In genomic region chr4:929970-930625, GRCh38 we compare ENCODE assay signal across 8 cellular contexts. TPM values are rescaled to one million over a fixed set of nuclear protein-coding genes. Genes with fewer than 3 reads are reported as not detected.
DNase-seq lines count a peak whose midpoint lies in the region.

No MANE protein-coding gene starts in this region.

- peak overlapping the region in 3 of 5 donors; percentile 36 to 99 (median 96) for H3K9ac ChIP-seq in subcutaneous abdominal adipose tissue (ENCODE audit: low read length in 5 of 5)

- intact Hi-C loops in activated naive CD4-positive, alpha-beta T cell treated with anti-CD3 and anti-CD28 coated beads for 36 hours (cut with micrococcal nuclease) = loop anchor here (1.0 to 5.0 kb wide), 2 partner anchors 9 to 752 kb away; partner anchors contain the start of gene FAM53A

- peak overlapping the region; percentile 94 for H3K4me3 Mint-ChIP-seq in activated naive CD4-positive, alpha-beta T cell treated with anti-CD3 and anti-CD28 coated beads for 36 hours
- H3K4me3 Mint-ChIP-seq in T-helper 1 cell treated with Interleukin-12 subunit alpha and Interleukin-12 subunit beta and Interleukin-4 antibody, amounts not matched to agents 30 μg/mL and 1 μg/mL, for 36 hours = peak overlapping the region; percentile 94

- CTCF ChIA-PET in activated naive CD4-positive, alpha-beta T cell treated with anti-CD3 and anti-CD28 coated beads for 36 hours (lab: Charles Lee) = interaction anchor here (1.4 kb wide), 1 partner anchor 57 kb away, joined by 9 read pairs; the partner anchor contains the start of gene IDUA

- no peaks in the 10 kb centered on the region for H3K9me3 ChIP-seq in subcutaneous abdominal adipose tissue (ENCODE audit: control insufficient read depth in 5 of 5, low read length in 5 of 5)

- H3K4me3 ChIP-seq in subcutaneous abdominal adipose tissue (ENCODE audit: low read depth in 1 of 5, low read length in 5 of 5) = peak overlapping the region in 1 of 5 donors; percentile 97

- peaks cover 3 to 51% (median 38%) of the 10 kb centered on the region in 5 donors for H3K4me1 ChIP-seq in subcutaneous abdominal adipose tissue (ENCODE audit: control insufficient read depth in 5 of 5, insufficient read depth in 5 of 5, low read length in 5 of 5)

- no peaks in the 10 kb centered on the region for H3K27me3 Mint-ChIP-seq in activated naive CD4-positive, alpha-beta T cell treated with anti-CD3 and anti-CD28 coated beads for 36 hours (ENCODE audit: low read depth)
- peaks cover 5% of the 10 kb centered on the region for H3K27me3 Mint-ChIP-seq in T-helper 1 cell treated with Interleukin-12 subunit alpha and Interleukin-12 subunit beta and Interleukin-4 antibody, amounts not matched to agents 30 μg/mL and 1 μg/mL, for 36 hours (ENCODE audit: low read depth)

- peaks cover 50% of the 10 kb centered on the region for H3K4me1 Mint-ChIP-seq in activated naive CD4-positive, alpha-beta T cell treated with anti-CD3 and anti-CD28 coated beads for 36 hours (ENCODE audit: low read depth)
- peaks cover 34% of the 10 kb centered on the region for H3K4me1 Mint-ChIP-seq in T-helper 1 cell treated with Interleukin-12 subunit alpha and Interleukin-12 subunit beta and Interleukin-4 antibody, amounts not matched to agents 30 μg/mL and 1 μg/mL, for 36 hours (ENCODE audit: low read depth)

- DNase-seq in activated naive CD4-positive, alpha-beta T cell treated with anti-CD3 and anti-CD28 coated beads for 36 hours = no peak
- DNase-seq in activated naive CD4-positive, alpha-beta T cell treated with anti-CD3 and anti-CD28 coated beads, Interleukin-2, amount 50 U/mL, for 16 hours = no peak
- DNase-seq in iris pigment epithelial cell (ENCODE audit: low read depth) = peak; percentile 59
- no peak for DNase-seq in OCI-M2 (lab: John Stamatoyannopoulos, UW; ENCODE audit: unreplicated experiment)
- DNase-seq in activated gamma-delta T cell (lab: John Stamatoyannopoulos, UW) = no peak
- DNase-seq in NCI-H128 (lab: John Stamatoyannopoulos, UW; ENCODE audit: unreplicated experiment) = no peak

- H3K36me3 Mint-ChIP-seq in activated naive CD4-positive, alpha-beta T cell treated with anti-CD3 and anti-CD28 coated beads for 36 hours (ENCODE audit: low read depth) = peaks cover 1% of the 10 kb centered on the region
- H3K36me3 Mint-ChIP-seq in T-helper 1 cell treated with Interleukin-12 subunit alpha and Interleukin-12 subunit beta and Interleukin-4 antibody, amounts not matched to agents 30 μg/mL and 1 μg/mL, for 36 hours (ENCODE audit: low read depth) = peaks cover 2% of the 10 kb centered on the region

- no peaks in the 10 kb centered on the region for H3K9me3 Mint-ChIP-seq in activated naive CD4-positive, alpha-beta T cell treated with anti-CD3 and anti-CD28 coated beads for 36 hours
- H3K9me3 Mint-ChIP-seq in T-helper 1 cell treated with Interleukin-12 subunit alpha and Interleukin-12 subunit beta and Interleukin-4 antibody, amounts not matched to agents 30 μg/mL and 1 μg/mL, for 36 hours = no peaks in the 10 kb centered on the region

- H3K36me3 ChIP-seq in subcutaneous abdominal adipose tissue (ENCODE audit: control insufficient read depth in 5 of 5, insufficient read depth in 5 of 5, low read length in 5 of 5) = peaks cover 0 to 3% (median 2%) of the 10 kb centered on the region in 5 donors

- peak overlapping the region; percentile 72 for H3K27ac Mint-ChIP-seq in activated naive CD4-positive, alpha-beta T cell treated with anti-CD3 and anti-CD28 coated beads for 36 hours
- H3K27ac Mint-ChIP-seq in T-helper 1 cell treated with Interleukin-12 subunit alpha and Interleukin-12 subunit beta and Interleukin-4 antibody, amounts not matched to agents 30 μg/mL and 1 μg/mL, for 36 hours = peak overlapping the region; percentile 95

- no peaks in the 10 kb centered on the region for H3K27me3 ChIP-seq in subcutaneous abdominal adipose tissue (ENCODE audit: control insufficient read depth in 5 of 5, insufficient read depth in 4 of 5, low read length in 5 of 5)

- H3K27ac ChIP-seq in subcutaneous abdominal adipose tissue (ENCODE audit: low read depth, low read length) = no peak overlapping the region

RNA-seq across cellular contexts. Expression of gene GAK, which starts 2.0 kb away (rescaled TPM):
- 10 to 100 TPM; 87.6 to 96.8 TPM for total RNA-seq in activated naive CD4-positive, alpha-beta T cell treated with anti-CD3 and anti-CD28 coated beads for 36 hours

RNA-seq across cellular contexts. Expression of gene TMEM175, which starts 2.2 kb away (rescaled TPM):
- total RNA-seq in activated naive CD4-positive, alpha-beta T cell treated with anti-CD3 and anti-CD28 coated beads for 36 hours = 10 to 100 TPM; 13.9 to 15.8 TPM

RNA-seq across cellular contexts. Expression of gene DGKQ, which starts 43.3 kb away (rescaled TPM):
- 10 to 100 TPM; 10.8 to 11.1 TPM for total RNA-seq in activated naive CD4-positive, alpha-beta T cell treated with anti-CD3 and anti-CD28 coated beads for 36 hours

RNA-seq across cellular contexts. Expression of gene IDUA, which starts 56.7 kb away (rescaled TPM):
- total RNA-seq in activated naive CD4-positive, alpha-beta T cell treated with anti-CD3 and anti-CD28 coated beads for 36 hours = 10 to 100 TPM in 1 of 2 experiments, 1 to 10 TPM in 1; 9.5 to 10.5 TPM
